ENCODE assay signal across 15 cellular contexts in the genomic region with DNA sequence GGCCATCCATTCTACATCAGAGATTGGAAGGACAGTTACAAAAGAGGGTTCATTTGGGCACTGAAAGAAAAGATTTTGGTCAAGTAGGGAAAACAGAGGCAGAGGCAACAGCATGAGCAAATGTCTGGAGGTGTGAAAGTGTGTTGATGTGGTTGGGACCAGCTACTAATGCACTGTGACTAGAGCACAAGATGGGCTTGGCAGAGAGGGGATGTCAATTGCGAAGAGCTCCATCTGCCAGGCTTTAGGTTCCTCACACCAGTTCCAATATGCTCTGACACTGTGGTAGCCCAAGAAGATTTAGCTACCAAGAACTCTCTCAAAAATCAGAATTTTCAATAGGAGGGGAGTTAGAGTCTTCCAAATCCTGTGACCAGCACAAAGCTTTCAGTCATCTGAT. TPM values are rescaled to one million over a fixed set of nuclear protein-coding genes. Genes with fewer than 3 reads are reported as not detected.
DNase-seq lines count a peak whose midpoint lies in the region; ATAC-seq and TF ChIP-seq lines count a peak whose summit lies in the region.
"Had no signal": no experiment of that assay in that cellular context is flagged by ENCODE, and none has a peak within 500 bp of the region (broad histone marks: within the 10 kb centered on the region; RNA-seq: fewer than 3 reads in every experiment).

No MANE protein-coding gene starts in this region.

- no peaks in the 10 kb centered on the region for H3K27me3 ChIP-seq in CD4-positive, CD25-positive, alpha-beta regulatory T cell (ENCODE audit: control insufficient read depth, insufficient read depth, low read length)
- no peaks in the 10 kb centered on the region for H3K27me3 ChIP-seq in Loucy (ENCODE audit: insufficient read depth, low read length, poor library complexity, severe bottlenecking)
- H3K27me3 ChIP-seq in Karpas-422 (ENCODE audit: low read length), result no peaks in the 10 kb centered on the region
- H3K27me3 ChIP-seq in trophoblast cell (ENCODE audit: insufficient read depth, low read length), result no peaks in the 10 kb centered on the region
- H3K27me3 ChIP-seq: SJSA1, tibial nerve had no signal

- no CpG with 5 or more reads among the region's 1 CpG for WGBS in trophoblast cell (ENCODE audit: extremely low coverage, insufficient coverage, insufficient read length)

- peak overlapping the region; percentile 73 for H3K9ac ChIP-seq in Loucy (ENCODE audit: low read depth, low read length, poor library complexity, severe bottlenecking)
- H3K9ac ChIP-seq in Karpas-422 (ENCODE audit: low read length), result no peak overlapping the region
- no peak overlapping the region for H3K9ac ChIP-seq in trophoblast cell (ENCODE audit: low read length)

- H2BK5ac ChIP-seq in trophoblast cell (ENCODE audit: low read depth, low read length, poor library complexity), result no peak overlapping the region

- no peaks in the 10 kb centered on the region for H3K79me1 ChIP-seq in trophoblast cell (ENCODE audit: low read length)

- H3K9me3 Mint-ChIP-seq in CD4-positive, CD25-positive, alpha-beta regulatory T cell, result no peaks in the 10 kb centered on the region
- no peaks in the 10 kb centered on the region for H3K9me3 Mint-ChIP-seq in progenitor cell of endocrine pancreas (ENCODE audit: low read depth)
- H3K9me3 Mint-ChIP-seq: activated CD8-positive, alpha-beta T cell treated with anti-CD3 and anti-CD28 coated beads for 36 hours; naive B cell had no signal

- ATAC-seq in CD4-positive, CD25-positive, alpha-beta regulatory T cell (ENCODE audit: low read depth in 2 of 2), result no peak
- ATAC-seq: left lobe of liver had no signal

- no peak overlapping the region for H3K4ac ChIP-seq in trophoblast cell (ENCODE audit: low read depth, low read length)

- TF ChIP-seq CTCF in Loucy (conservative IDR thresholded peaks at IDR 0.05; ENCODE audit: low read length), result no peak
- TF ChIP-seq CTCF in progenitor cell of endocrine pancreas (IDR thresholded peaks at IDR 0.05; ENCODE audit: unreplicated experiment), result no peak

- H3K4me2 ChIP-seq in Loucy (ENCODE audit: low read depth, low read length, poor library complexity, severe bottlenecking) (peak overlapping the region; percentile 79), Karpas-422 (ENCODE audit: low read depth, low read length, poor library complexity, severe bottlenecking) (no peak overlapping the region), trophoblast cell (ENCODE audit: low read length) (no peak overlapping the region)

- no peak overlapping the region for H3K23ac ChIP-seq in trophoblast cell (ENCODE audit: low read length)

- no peak overlapping the region for H4K91ac ChIP-seq in trophoblast cell (ENCODE audit: low read depth, low read length)

- H3F3A ChIP-seq in Loucy (ENCODE audit: low read depth), result no peaks in the 10 kb centered on the region

- peaks cover 32% of the 10 kb centered on the region for H3K79me2 ChIP-seq in Loucy (ENCODE audit: insufficient read depth, low read length)
- peaks cover 25% of the 10 kb centered on the region; the same call in 1 of the 2 replicates for H3K79me2 ChIP-seq in Karpas-422 (ENCODE audit: low read length)
- no peaks in the 10 kb centered on the region for H3K79me2 ChIP-seq in trophoblast cell (ENCODE audit: control insufficient read depth, insufficient read depth, low read length, poor library complexity)

- H3K9me2 ChIP-seq in Loucy (replicated peaks; ENCODE audit: low read depth, low read length) (no peaks in the 10 kb centered on the region), Karpas-422 (replicated peaks; ENCODE audit: insufficient read depth, low read length) (no peaks in the 10 kb centered on the region)

- H3K36me3 ChIP-seq in CD4-positive, CD25-positive, alpha-beta regulatory T cell (ENCODE audit: control insufficient read depth, insufficient read depth, low read length), result peaks cover 73% of the 10 kb centered on the region
- H3K36me3 ChIP-seq in Loucy (ENCODE audit: insufficient read depth, low read length) (peaks cover 3% of the 10 kb centered on the region; the same call in 1 of the 2 replicates), Karpas-422 (ENCODE audit: insufficient read depth, low read length) (peaks cover 35% of the 10 kb centered on the region), trophoblast cell (ENCODE audit: control insufficient read depth in 1 of 2, insufficient read depth in 2 of 2, low read length in 2 of 2) (peaks cover 19 to 27% of the 10 kb centered on the region in 2 experiments)

- H3K4me1 Mint-ChIP-seq in CD4-positive, CD25-positive, alpha-beta regulatory T cell, result peaks cover 21 to 51% (median 28%) of the 10 kb centered on the region in 4 donors
- H3K4me1 Mint-ChIP-seq in progenitor cell of endocrine pancreas (ENCODE audit: low read depth), result peaks cover 50% of the 10 kb centered on the region

- no peak for DNase-seq in CD4-positive, CD25-positive, alpha-beta regulatory T cell
- DNase-seq in progenitor cell of endocrine pancreas (ENCODE audit: low spot score, unreplicated experiment) (no peak), NK-92 (lab: John Stamatoyannopoulos, UW; ENCODE audit: unreplicated experiment) (no peak), Karpas-422 (no peak), trophoblast cell (no peak)
- DNase-seq in stimulated activated CD4-positive, alpha-beta T cell treated with anti-CD3 and anti-CD28 coated beads, Interleukin-12 subunit alpha, Interleukin-12 subunit beta, amount 100 ng/mL, for 4 hours, result no peak
- DNase-seq: activated CD8-positive, alpha-beta T cell treated with anti-CD3 and anti-CD28 coated beads for 36 hours; AML-193; anterior cingulate cortex; naive B cell had no signal

- peaks cover 67% of the 10 kb centered on the region for H3K36me3 Mint-ChIP-seq in CD4-positive, CD25-positive, alpha-beta regulatory T cell
- peaks cover 19% of the 10 kb centered on the region for H3K36me3 Mint-ChIP-seq in progenitor cell of endocrine pancreas (ENCODE audit: insufficient read depth)

- H3K4me3 ChIP-seq in CD4-positive, CD25-positive, alpha-beta regulatory T cell (ENCODE audit: low read depth, low read length), result no peak overlapping the region
- no peak overlapping the region for H3K4me3 ChIP-seq in Loucy (ENCODE audit: low read length, poor library complexity, severe bottlenecking)
- no peak overlapping the region for H3K4me3 ChIP-seq in Karpas-422 (ENCODE audit: low read length)
- H3K4me3 ChIP-seq in trophoblast cell (ENCODE audit: low read depth, low read length), result no peak overlapping the region
- H3K4me3 ChIP-seq: SJSA1, tibial nerve had no signal

- H4K20me1 ChIP-seq in Loucy (ENCODE audit: insufficient read depth, low read length, poor library complexity, severe bottlenecking) (no peaks in the 10 kb centered on the region), Karpas-422 (ENCODE audit: insufficient read depth, low read depth, low read length) (no peaks in the 10 kb centered on the region)

- H3K27ac Mint-ChIP-seq in CD4-positive, CD25-positive, alpha-beta regulatory T cell, result peak overlapping the region in 2 of 3 donors; percentile 31 to 50
- peak overlapping the region; percentile 30 for H3K27ac Mint-ChIP-seq in progenitor cell of endocrine pancreas

- no peak overlapping the region for H4K12ac ChIP-seq in trophoblast cell (ENCODE audit: low read depth, low read length)

- no peaks in the 10 kb centered on the region for H3K9me3 ChIP-seq in CD4-positive, CD25-positive, alpha-beta regulatory T cell (ENCODE audit: control insufficient read depth in 2 of 2, low read length in 2 of 2)
- no peaks in the 10 kb centered on the region for H3K9me3 ChIP-seq in Loucy (ENCODE audit: insufficient read depth, low read depth, low read length)
- no peaks in the 10 kb centered on the region for H3K9me3 ChIP-seq in Karpas-422 (ENCODE audit: low read length)
- H3K9me3 ChIP-seq in trophoblast cell (ENCODE audit: insufficient read depth, low read depth, low read length), result no peaks in the 10 kb centered on the region
- H3K9me3 ChIP-seq: SJSA1, tibial nerve had no signal

- H2BK12ac ChIP-seq in trophoblast cell (ENCODE audit: low read length), result no peak overlapping the region

- no peak overlapping the region for H2AFZ ChIP-seq in Loucy (ENCODE audit: low read length)
- no peak overlapping the region for H2AFZ ChIP-seq in Karpas-422 (ENCODE audit: low read length)
- H2AFZ ChIP-seq in trophoblast cell (ENCODE audit: insufficient read depth, low read length, poor library complexity), result no peak overlapping the region

- H4K8ac ChIP-seq in trophoblast cell (ENCODE audit: low read depth, low read length), result no peak overlapping the region

- no peak overlapping the region for H3K27ac ChIP-seq in CD4-positive, CD25-positive, alpha-beta regulatory T cell (ENCODE audit: insufficient read depth, low read length, poor library complexity, severe bottlenecking)
- H3K27ac ChIP-seq in cingulate gyrus (ENCODE audit: low read depth, low read length), result peak overlapping the region; percentile 61
- H3K27ac ChIP-seq in Karpas-422 (ENCODE audit: low read length), result no peak overlapping the region
- H3K27ac ChIP-seq in trophoblast cell (ENCODE audit: low read depth, low read length), result no peak overlapping the region
- H3K27ac ChIP-seq: SJSA1 had no signal

- H3K4me1 ChIP-seq in CD4-positive, CD25-positive, alpha-beta regulatory T cell (ENCODE audit: control insufficient read depth, insufficient read depth, low read length, poor library complexity, severe bottlenecking), result peaks cover 18% of the 10 kb centered on the region
- H3K4me1 ChIP-seq in Loucy (ENCODE audit: insufficient read depth, low read length, poor library complexity, severe bottlenecking), result peaks cover 81% of the 10 kb centered on the region
- H3K4me1 ChIP-seq in Karpas-422 (ENCODE audit: low read length), result peaks cover 8% of the 10 kb centered on the region
- H3K4me1 ChIP-seq in trophoblast cell (ENCODE audit: control insufficient read depth in 1 of 2, insufficient read depth in 2 of 2, low read length in 2 of 2), result peaks cover 12 to 18% of the 10 kb centered on the region in 2 experiments

- no peak overlapping the region for H3K4me3 Mint-ChIP-seq in CD4-positive, CD25-positive, alpha-beta regulatory T cell
- no peak overlapping the region for H3K4me3 Mint-ChIP-seq in progenitor cell of endocrine pancreas (ENCODE audit: low read depth)
- H3K4me3 Mint-ChIP-seq: activated CD8-positive, alpha-beta T cell treated with anti-CD3 and anti-CD28 coated beads for 36 hours had no signal

- H3K14ac ChIP-seq in trophoblast cell (ENCODE audit: low read length), result no peak overlapping the region

- no peak overlapping the region for H2AK5ac ChIP-seq in trophoblast cell (ENCODE audit: low read length)

- no peaks in the 10 kb centered on the region for H3K27me3 Mint-ChIP-seq in CD4-positive, CD25-positive, alpha-beta regulatory T cell
- no peaks in the 10 kb centered on the region for H3K27me3 Mint-ChIP-seq in progenitor cell of endocrine pancreas
- H3K27me3 Mint-ChIP-seq: activated CD8-positive, alpha-beta T cell treated with anti-CD3 and anti-CD28 coated beads for 36 hours; naive B cell had no signal

- no peak overlapping the region for H3K18ac ChIP-seq in trophoblast cell (ENCODE audit: low read length)

- H2BK120ac ChIP-seq in trophoblast cell (ENCODE audit: insufficient read depth, low read length, poor library complexity), result no peak overlapping the region

RNA-seq across cellular contexts. Expression of a gene that starts 42.1 kb away (rescaled TPM):
- 28.7 TPM for total RNA-seq in CD4-positive, CD25-positive, alpha-beta regulatory T cell
- polyA plus RNA-seq in CD4-positive, CD25-positive, alpha-beta regulatory T cell, result 10 to 100 TPM; 20.7 to 30.1 (median 25.2) TPM
- 23.4 and 24.9 TPM in 2 replicates for total RNA-seq in progenitor cell of endocrine pancreas
- total RNA-seq in Karpas-422 (2014; rRNA removed; shearing (Covaris generic); ENCODE audit: low replicate concordance), result 51.2 and 55.5 TPM in 2 replicates
- 17.6 and 19.0 TPM in 2 replicates for polyA plus RNA-seq in trophoblast cell (2013)
